18 cellular contexts compared by ENCODE assay signal in genomic region chr6:36050947-36051710, GRCh38. TPM values are rescaled to one million over a fixed set of nuclear protein-coding genes. Genes with fewer than 3 reads are reported as not detected.
A peak's percentile ranks its signal among the peaks of the same experiment; 100 is the strongest.
DNase-seq lines count a peak whose midpoint lies in the region; ATAC-seq and TF ChIP-seq lines count a peak whose summit lies in the region.
"Had no signal": no experiment of that assay in that cellular context is flagged by ENCODE, and none has a peak within 500 bp of the region (broad histone marks: within the 10 kb centered on the region; RNA-seq: fewer than 3 reads in every experiment).

No MANE protein-coding gene starts in this region.

- peaks cover 7 to 24% (median 16%) of the 10 kb centered on the region in 4 donors for H3K4me1 Mint-ChIP-seq in CD4-positive, CD25-positive, alpha-beta regulatory T cell
- peaks cover 21% of the 10 kb centered on the region for H3K4me1 Mint-ChIP-seq in activated T-cell treated with anti-CD3 and anti-CD28 coated beads, Interleukin-2, amount 50 U/mL, for 24 hours (ENCODE audit: low read depth)
- H3K4me1 Mint-ChIP-seq: GM23338 had no signal

- peaks cover 27% of the 10 kb centered on the region for H3K36me3 ChIP-seq in CD4-positive, CD25-positive, alpha-beta regulatory T cell (ENCODE audit: control insufficient read depth, insufficient read depth, low read length)

- peak overlapping the region; percentile 66 for H3K4me3 ChIP-seq in CD4-positive, CD25-positive, alpha-beta regulatory T cell (ENCODE audit: low read depth, low read length)
- H3K4me3 ChIP-seq in fibroblast of the aortic adventitia (ENCODE audit: low read depth, low read length), result no peak overlapping the region
- H3K4me3 ChIP-seq: GM23338 had no signal

- peaks cover 6% of the 10 kb centered on the region for H3K36me3 Mint-ChIP-seq in CD4-positive, CD25-positive, alpha-beta regulatory T cell
- peaks cover 23% of the 10 kb centered on the region for H3K36me3 Mint-ChIP-seq in activated T-cell treated with anti-CD3 and anti-CD28 coated beads, Interleukin-2, amount 50 U/mL, for 24 hours (ENCODE audit: low read depth)

- no peak for TF ChIP-seq CTCF in fibroblast of the aortic adventitia (IDR thresholded peaks at IDR 0.05; ENCODE audit: insufficient read depth, low read length)

- H3K27ac ChIP-seq in CD4-positive, CD25-positive, alpha-beta regulatory T cell (ENCODE audit: insufficient read depth, low read length, poor library complexity, severe bottlenecking), result no peak overlapping the region
- H3K27ac ChIP-seq: HL-60 had no signal

- DNase-seq in CD4-positive, CD25-positive, alpha-beta regulatory T cell, result no peak
- DNase-seq in NCI-H510A treated with DMSO at 0.1 percent for 48 hours (lab: John Stamatoyannopoulos, UW) (peak; percentile 73), fibroblast of the aortic adventitia (ENCODE audit: low read depth) (peak; percentile 11), putamen (ENCODE audit: low spot score) (peak; percentile 70), DMS79 treated with DMSO at 0.1 percent for 48 hours (lab: John Stamatoyannopoulos, UW) (no peak), NCI-H82 treated with DMSO at 0.1 percent for 48 hours (lab: John Stamatoyannopoulos, UW; ENCODE audit: unreplicated experiment) (no peak)
- no peak for DNase-seq in activated CD4-positive, alpha-beta T cell treated with anti-CD3 and anti-CD28 coated beads, Interleukin-2, amount 50 U/mL, for 4 hours
- DNase-seq in activated T-cell treated with anti-CD3 and anti-CD28 coated beads, Interleukin-2, amount 50 U/mL, for 24 hours, result no peak
- DNase-seq: CD8-positive, alpha-beta memory T cell; KBM-7; NCI-H1105; NCI-H1694 treated with DMSO at 0.1 percent for 48 hours; NCI-H524 treated with DMSO at 0.1 percent for 48 hours; SK-N-SH had no signal

- ATAC-seq in CD4-positive, CD25-positive, alpha-beta regulatory T cell (ENCODE audit: low read depth in 2 of 2), result no peak
- ATAC-seq: GM23338 had no signal

- H3K27me3 ChIP-seq in CD4-positive, CD25-positive, alpha-beta regulatory T cell (ENCODE audit: control insufficient read depth, insufficient read depth, low read length), result no peaks in the 10 kb centered on the region
- H3K27me3 ChIP-seq: BE2C had no signal

- H3K9me3 ChIP-seq in CD4-positive, CD25-positive, alpha-beta regulatory T cell (ENCODE audit: control insufficient read depth in 2 of 2, low read length in 2 of 2), result no peaks in the 10 kb centered on the region
- H3K9me3 ChIP-seq: BE2C, SK-N-SH had no signal

- peaks cover 0 to 1% (median 0%) of the 10 kb centered on the region in 7 donors for H3K9me3 Mint-ChIP-seq in CD4-positive, CD25-positive, alpha-beta regulatory T cell
- no peaks in the 10 kb centered on the region for H3K9me3 Mint-ChIP-seq in activated T-cell treated with anti-CD3 and anti-CD28 coated beads, Interleukin-2, amount 50 U/mL, for 24 hours
- H3K9me3 Mint-ChIP-seq: CD8-positive, alpha-beta memory T cell; GM23338 had no signal

- no peak overlapping the region for H3K4me3 Mint-ChIP-seq in CD4-positive, CD25-positive, alpha-beta regulatory T cell
- H3K4me3 Mint-ChIP-seq in activated T-cell treated with anti-CD3 and anti-CD28 coated beads, Interleukin-2, amount 50 U/mL, for 24 hours, result no peak overlapping the region
- H3K4me3 Mint-ChIP-seq: CD8-positive, alpha-beta memory T cell; GM23338 had no signal

- H3K4me1 ChIP-seq in CD4-positive, CD25-positive, alpha-beta regulatory T cell (ENCODE audit: control insufficient read depth, insufficient read depth, low read length, poor library complexity, severe bottlenecking), result peaks cover 28% of the 10 kb centered on the region

- H3K27me3 Mint-ChIP-seq in CD4-positive, CD25-positive, alpha-beta regulatory T cell, result no peaks in the 10 kb centered on the region
- H3K27me3 Mint-ChIP-seq in activated T-cell treated with anti-CD3 and anti-CD28 coated beads, Interleukin-2, amount 50 U/mL, for 24 hours, result no peaks in the 10 kb centered on the region
- H3K27me3 Mint-ChIP-seq: CD8-positive, alpha-beta memory T cell had no signal

- H3K27ac Mint-ChIP-seq in CD4-positive, CD25-positive, alpha-beta regulatory T cell, result no peak overlapping the region
- no peak overlapping the region for H3K27ac Mint-ChIP-seq in activated T-cell treated with anti-CD3 and anti-CD28 coated beads, Interleukin-2, amount 50 U/mL, for 24 hours
- H3K27ac Mint-ChIP-seq: CD8-positive, alpha-beta memory T cell; GM23338 had no signal

RNA-seq across cellular contexts. Expression of gene MAPK14, which starts 23.5 kb away (rescaled TPM):
- 62.5 TPM for total RNA-seq in CD4-positive, CD25-positive, alpha-beta regulatory T cell
- 10 to 100 TPM; 44.6 to 65.0 (median 53.7) TPM for polyA plus RNA-seq in CD4-positive, CD25-positive, alpha-beta regulatory T cell
- total RNA-seq in fibroblast of the aortic adventitia (ENCODE audit: low replicate concordance), result 72.5 and 99.8 TPM in 2 replicates

RNA-seq across cellular contexts. Expression of gene SLC26A8, which starts 26.7 kb away (rescaled TPM):
- not detected for total RNA-seq in CD4-positive, CD25-positive, alpha-beta regulatory T cell
- polyA plus RNA-seq in CD4-positive, CD25-positive, alpha-beta regulatory T cell, result not detected
- 0.18 TPM in 1 of 2 replicates, not detected in the other for total RNA-seq in fibroblast of the aortic adventitia (ENCODE audit: low replicate concordance)
- total RNA-seq: CD8-positive, alpha-beta memory T cell; Daoy had no signal
- polyA plus RNA-seq: CD8-positive, alpha-beta memory T cell; SK-N-SH had no signal

Comparison
In these comparisons a context has a peak if more than half of its experiments do, and no peak if none do; other contexts are left out.
1. DNase-seq: peak in NCI-H510A treated with DMSO at 0.1 percent for 48 hours (single experiment), fibroblast of the aortic adventitia (single experiment) and putamen (single experiment); none in CD4-positive, CD25-positive, alpha-beta regulatory T cell (0 of 3), DMS79 treated with DMSO at 0.1 percent for 48 hours (single experiment), NCI-H82 treated with DMSO at 0.1 percent for 48 hours (single experiment), activated CD4-positive, alpha-beta T cell treated with anti-CD3 and anti-CD28 coated beads, Interleukin-2, amount 50 U/mL, for 4 hours (0 of 2) and activated T-cell treated with anti-CD3 and anti-CD28 coated beads, Interleukin-2, amount 50 U/mL, for 24 hours (single experiment).